In the genomic region with DNA sequence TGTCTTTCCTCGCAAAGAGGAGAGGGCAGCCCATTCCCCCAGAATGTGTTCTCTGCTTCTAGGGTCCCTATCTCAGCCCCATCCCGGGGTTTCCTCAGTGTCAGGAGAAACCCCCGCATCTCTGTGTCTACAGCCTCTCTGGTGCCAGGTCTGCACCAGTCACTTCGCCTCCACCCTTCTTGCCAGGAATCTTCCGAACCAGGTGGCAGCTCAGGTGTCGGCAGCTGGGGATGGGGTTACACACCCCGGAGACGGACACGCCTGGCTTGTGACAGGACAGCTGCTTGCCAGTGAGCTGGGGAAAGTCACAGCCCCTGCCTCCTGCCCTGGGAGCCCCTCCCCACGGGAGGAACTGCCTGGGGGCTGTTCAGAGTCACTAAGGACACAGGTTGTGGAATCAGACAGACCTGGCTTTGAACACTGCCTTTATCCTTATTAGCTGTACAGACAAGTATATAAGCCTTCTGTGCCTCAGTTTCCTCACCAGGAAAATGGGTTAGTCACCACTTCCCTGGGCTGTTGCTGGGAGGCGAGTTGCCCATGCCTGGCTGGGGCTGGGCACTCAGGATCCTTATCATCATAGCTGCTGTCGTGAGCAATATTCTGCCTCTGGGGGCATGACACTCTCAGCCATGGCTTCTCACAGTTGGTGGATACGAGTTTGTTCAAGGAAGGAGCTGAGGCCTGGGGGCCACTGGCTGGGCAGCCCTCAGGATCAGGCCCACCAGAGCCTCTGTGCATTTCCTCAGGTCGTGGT, we compare ENCODE assay signal across 1 cellular context.
TF ChIP-seq lines count a peak whose summit lies in the region.

No MANE protein-coding gene starts in this region.

TF ChIP-seq in SK-N-SH treated with all-trans-retinoic acid at 6 μM for 48 hours, 23 proteins besides CTCF, POLR2A, EP300 and RAD21 (continued from another document):
- TF ChIP-seq BACH2 (CRISPR knock-in tag; IDR thresholded peaks at IDR 0.05; ENCODE audit: borderline replicate concordance) (no peak), RARB (CRISPR knock-in tag; IDR thresholded peaks at IDR 0.05) (no peak), ISL1 (CRISPR knock-in tag; IDR thresholded peaks at IDR 0.05) (no peak), ZNF565 (CRISPR knock-in tag; conservative IDR thresholded peaks at IDR 0.05; ENCODE audit: low read depth) (no peak), PPARA (CRISPR knock-in tag; IDR thresholded peaks at IDR 0.05; ENCODE audit: borderline replicate concordance) (no peak)
